ENCODE assay signal across 8 cellular contexts in the genomic region with DNA sequence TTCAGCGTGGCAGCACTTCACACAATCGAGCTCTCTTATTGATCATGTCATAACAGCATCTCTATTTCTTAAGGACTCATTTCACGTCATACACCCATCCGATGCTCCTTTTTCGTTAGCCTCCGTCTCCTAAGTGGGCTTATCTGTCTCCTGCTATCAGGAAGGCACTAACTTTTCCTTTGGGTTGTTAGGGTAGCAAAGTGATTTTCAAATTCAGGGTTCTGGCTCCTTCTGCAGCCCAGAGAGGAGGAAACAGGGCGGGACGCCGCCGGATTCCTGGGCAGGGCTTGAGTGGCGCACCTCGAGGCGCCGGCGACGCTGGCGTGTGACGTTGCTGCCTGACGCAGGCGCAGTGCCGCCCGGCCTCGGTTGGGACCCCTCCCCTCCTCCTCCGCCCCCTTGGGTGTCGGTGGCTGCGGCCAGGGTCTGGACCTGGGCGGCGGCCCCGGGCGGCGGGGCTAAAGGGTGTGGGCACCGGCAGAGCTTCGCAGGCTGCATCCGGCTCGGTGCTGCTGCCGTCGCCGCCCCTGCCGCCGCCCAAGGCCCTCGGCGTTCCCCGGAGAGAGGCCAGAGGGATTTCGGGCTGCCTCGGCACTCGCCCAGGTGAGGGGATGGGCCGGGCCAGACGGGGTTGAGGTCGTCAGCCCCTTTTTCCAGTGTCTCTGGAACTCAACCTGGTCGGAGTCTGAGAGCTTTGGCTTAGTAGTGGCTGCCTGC. TPM values are rescaled to one million over a fixed set of nuclear protein-coding genes. Genes with fewer than 3 reads are reported as not detected.
DNase-seq lines count a peak whose midpoint lies in the region; ATAC-seq and TF ChIP-seq lines count a peak whose summit lies in the region.

A gene with protein sequence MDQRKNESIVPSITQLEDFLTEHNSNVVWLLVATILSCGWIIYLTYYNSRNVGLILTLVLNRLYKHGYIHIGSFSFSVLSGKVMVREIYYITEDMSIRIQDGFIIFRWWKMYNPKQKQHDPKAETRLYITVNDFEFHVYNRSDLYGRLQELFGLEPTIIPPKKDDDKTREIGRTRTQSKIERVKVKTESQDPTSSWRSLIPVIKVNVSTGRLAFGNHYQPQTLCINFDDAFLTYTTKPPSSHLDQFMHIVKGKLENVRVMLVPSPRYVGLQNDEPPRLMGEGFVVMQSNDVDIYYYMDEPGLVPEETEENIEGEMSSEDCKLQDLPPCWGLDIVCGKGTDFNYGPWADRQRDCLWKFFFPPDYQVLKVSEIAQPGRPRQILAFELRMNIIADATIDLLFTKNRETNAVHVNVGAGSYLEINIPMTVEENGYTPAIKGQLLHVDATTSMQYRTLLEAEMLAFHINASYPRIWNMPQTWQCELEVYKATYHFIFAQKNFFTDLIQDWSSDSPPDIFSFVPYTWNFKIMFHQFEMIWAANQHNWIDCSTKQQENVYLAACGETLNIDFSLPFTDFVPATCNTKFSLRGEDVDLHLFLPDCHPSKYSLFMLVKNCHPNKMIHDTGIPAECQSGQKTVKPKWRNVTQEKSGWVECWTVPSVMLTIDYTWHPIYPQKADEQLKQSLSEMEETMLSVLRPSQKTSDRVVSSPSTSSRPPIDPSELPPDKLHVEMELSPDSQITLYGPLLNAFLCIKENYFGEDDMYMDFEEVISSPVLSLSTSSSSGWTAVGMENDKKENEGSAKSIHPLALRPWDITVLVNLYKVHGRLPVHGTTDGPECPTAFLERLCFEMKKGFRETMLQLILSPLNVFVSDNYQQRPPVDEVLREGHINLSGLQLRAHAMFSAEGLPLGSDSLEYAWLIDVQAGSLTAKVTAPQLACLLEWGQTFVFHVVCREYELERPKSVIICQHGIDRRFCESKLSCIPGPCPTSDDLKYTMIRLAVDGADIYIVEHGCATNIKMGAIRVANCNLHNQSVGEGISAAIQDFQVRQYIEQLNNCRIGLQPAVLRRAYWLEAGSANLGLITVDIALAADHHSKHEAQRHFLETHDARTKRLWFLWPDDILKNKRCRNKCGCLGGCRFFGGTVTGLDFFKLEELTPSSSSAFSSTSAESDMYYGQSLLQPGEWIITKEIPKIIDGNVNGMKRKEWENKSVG (N-terminal part only) (plus strand): TSS at position 350 of the 717 bp plus-strand sequence. CDS start 18,317 bp downstream, outside the sequence.

- H3K4me1 Mint-ChIP-seq in progenitor cell of endocrine pancreas (ENCODE audit: low read depth) = peaks cover 6% of the 10 kb centered on the region

- ATAC-seq in HG02678 (IDR thresholded peaks at IDR 0.05; ENCODE audit: unreplicated experiment) = peak; percentile 97

- H3K4me1 ChIP-seq in left ventricle myocardium inferior = peaks cover 30% of the 10 kb centered on the region

- peaks cover 9% of the 10 kb centered on the region for H3K36me3 ChIP-seq in left ventricle myocardium inferior

- H3K4me3 ChIP-seq in GM12875 (ENCODE audit: low read depth, low read length) = peak within 1 kb of the TSS; percentile 71
- H3K4me3 ChIP-seq in left ventricle myocardium inferior = peak within 1 kb of the TSS; percentile 93

- H3K27ac ChIP-seq in left ventricle myocardium inferior (replicated peaks) = peak within 1 kb of the TSS; percentile 93

- H3K27me3 Mint-ChIP-seq in progenitor cell of endocrine pancreas = peaks cover 5% of the 10 kb centered on the region

- intact Hi-C loops in T-helper 1 cell treated with Interleukin-12 subunit alpha and Interleukin-12 subunit beta and Interleukin-4 antibody, amounts not matched to agents 30 ng/mL and 1 ng/mL, for 36 hours (cut with micrococcal nuclease) = loop anchor here (1.0 to 10.0 kb wide), 13 partner anchors 21 to 1243 kb away; a partner anchor contains a TSS
- intact Hi-C loops in left ventricle myocardium inferior (cut with micrococcal nuclease) = no loop called here

- H3K27ac Mint-ChIP-seq in progenitor cell of endocrine pancreas = peak within 1 kb of the TSS; percentile 99

- peak within 1 kb of the TSS; percentile 90 for H3K4me3 Mint-ChIP-seq in progenitor cell of endocrine pancreas (ENCODE audit: low read depth)

- H3K27me3 ChIP-seq in left ventricle myocardium inferior (ENCODE audit: low read depth) = no peaks in the 10 kb centered on the region

- peaks cover 10% of the 10 kb centered on the region for H3K9me3 Mint-ChIP-seq in progenitor cell of endocrine pancreas (ENCODE audit: low read depth)

- H3K36me3 Mint-ChIP-seq in progenitor cell of endocrine pancreas (ENCODE audit: insufficient read depth) = peaks cover 17% of the 10 kb centered on the region

- H3K9me3 ChIP-seq in left ventricle myocardium inferior (replicated peaks) = no peaks in the 10 kb centered on the region

- DNase-seq in NCI-H128 (lab: John Stamatoyannopoulos, UW; ENCODE audit: unreplicated experiment) (peak; percentile 51), amniotic stem cell (lab: John Stamatoyannopoulos, UW) (peak; percentile 65), left ventricle myocardium inferior (peak; percentile 90), progenitor cell of endocrine pancreas (ENCODE audit: low spot score, unreplicated experiment) (peak; percentile 88), ureter (ENCODE audit: low spot score) (peak; percentile 92)

- TF ChIP-seq CTCF in GM12875 (IDR thresholded peaks at IDR 0.05; ENCODE audit: borderline replicate concordance, insufficient read depth, low read depth, low read length) (no peak), left ventricle myocardium inferior (IDR thresholded peaks at IDR 0.05; ENCODE audit: borderline replicate concordance) (no peak), progenitor cell of endocrine pancreas (IDR thresholded peaks at IDR 0.05; ENCODE audit: unreplicated experiment) (no peak)

RNA-seq across cellular contexts. Expression of the gene that starts here (rescaled TPM):
- 42.3 and 48.4 TPM in 2 replicates for total RNA-seq in T-helper 1 cell treated with Interleukin-12 subunit alpha and Interleukin-12 subunit beta and Interleukin-4 antibody, amounts not matched to agents 30 ng/mL and 1 ng/mL, for 36 hours
- total RNA-seq in left ventricle myocardium inferior = 32.2 TPM
- total RNA-seq in progenitor cell of endocrine pancreas = 62.7 and 70.0 TPM in 2 replicates
- 109 TPM for total RNA-seq in ureter

Comparison
In these comparisons a context has a peak if more than half of its experiments do, and no peak if none do; other contexts are left out.
1. Peak in every context shown above with its lines: DNase-seq, ATAC-seq, H3K4me3 ChIP-seq and H3K27ac ChIP-seq.